1 cellular context compared by ENCODE assay signal in the genomic region with DNA sequence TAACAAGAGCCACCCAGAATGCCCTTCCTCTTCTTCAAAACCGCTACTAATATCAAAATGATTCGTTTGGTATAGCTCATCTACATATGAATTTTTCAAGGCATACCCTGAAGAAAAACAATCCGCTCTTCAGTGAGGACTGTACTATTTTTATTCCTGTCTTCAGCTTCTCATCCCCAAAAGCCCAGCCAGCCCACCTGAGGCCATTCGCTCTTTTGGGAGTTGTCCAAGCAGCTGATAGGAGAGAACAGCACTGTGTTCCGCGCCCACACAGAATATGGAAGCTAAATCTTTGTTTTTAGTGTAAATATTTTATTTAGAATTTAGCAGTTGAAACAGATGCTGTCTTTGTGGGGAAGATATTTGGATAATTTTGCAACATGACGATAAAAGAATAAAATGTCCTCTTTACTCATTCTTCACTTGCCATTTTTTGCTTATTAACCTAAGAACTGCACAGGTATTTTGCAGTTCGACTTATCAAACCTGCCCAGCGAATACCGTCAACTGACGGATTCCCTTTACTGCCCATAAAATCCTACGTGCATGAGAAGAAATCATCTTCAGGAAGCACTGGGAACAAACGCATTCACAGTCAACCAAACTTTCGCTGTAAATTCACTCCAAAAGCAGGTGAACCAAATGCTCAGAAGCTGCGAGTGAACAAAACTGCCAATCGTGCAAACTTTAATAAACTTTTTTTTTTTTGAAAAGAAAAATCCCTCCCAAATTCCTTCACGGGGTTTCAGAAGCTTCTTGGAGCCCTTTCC.
TF ChIP-seq lines count a peak whose summit lies in the region.

No MANE protein-coding gene starts in this region.

TF ChIP-seq in GM23338, 12 proteins besides CTCF, POLR2A, EP300 and RAD21 (continued from another document):
- TF ChIP-seq, protein P1, sequence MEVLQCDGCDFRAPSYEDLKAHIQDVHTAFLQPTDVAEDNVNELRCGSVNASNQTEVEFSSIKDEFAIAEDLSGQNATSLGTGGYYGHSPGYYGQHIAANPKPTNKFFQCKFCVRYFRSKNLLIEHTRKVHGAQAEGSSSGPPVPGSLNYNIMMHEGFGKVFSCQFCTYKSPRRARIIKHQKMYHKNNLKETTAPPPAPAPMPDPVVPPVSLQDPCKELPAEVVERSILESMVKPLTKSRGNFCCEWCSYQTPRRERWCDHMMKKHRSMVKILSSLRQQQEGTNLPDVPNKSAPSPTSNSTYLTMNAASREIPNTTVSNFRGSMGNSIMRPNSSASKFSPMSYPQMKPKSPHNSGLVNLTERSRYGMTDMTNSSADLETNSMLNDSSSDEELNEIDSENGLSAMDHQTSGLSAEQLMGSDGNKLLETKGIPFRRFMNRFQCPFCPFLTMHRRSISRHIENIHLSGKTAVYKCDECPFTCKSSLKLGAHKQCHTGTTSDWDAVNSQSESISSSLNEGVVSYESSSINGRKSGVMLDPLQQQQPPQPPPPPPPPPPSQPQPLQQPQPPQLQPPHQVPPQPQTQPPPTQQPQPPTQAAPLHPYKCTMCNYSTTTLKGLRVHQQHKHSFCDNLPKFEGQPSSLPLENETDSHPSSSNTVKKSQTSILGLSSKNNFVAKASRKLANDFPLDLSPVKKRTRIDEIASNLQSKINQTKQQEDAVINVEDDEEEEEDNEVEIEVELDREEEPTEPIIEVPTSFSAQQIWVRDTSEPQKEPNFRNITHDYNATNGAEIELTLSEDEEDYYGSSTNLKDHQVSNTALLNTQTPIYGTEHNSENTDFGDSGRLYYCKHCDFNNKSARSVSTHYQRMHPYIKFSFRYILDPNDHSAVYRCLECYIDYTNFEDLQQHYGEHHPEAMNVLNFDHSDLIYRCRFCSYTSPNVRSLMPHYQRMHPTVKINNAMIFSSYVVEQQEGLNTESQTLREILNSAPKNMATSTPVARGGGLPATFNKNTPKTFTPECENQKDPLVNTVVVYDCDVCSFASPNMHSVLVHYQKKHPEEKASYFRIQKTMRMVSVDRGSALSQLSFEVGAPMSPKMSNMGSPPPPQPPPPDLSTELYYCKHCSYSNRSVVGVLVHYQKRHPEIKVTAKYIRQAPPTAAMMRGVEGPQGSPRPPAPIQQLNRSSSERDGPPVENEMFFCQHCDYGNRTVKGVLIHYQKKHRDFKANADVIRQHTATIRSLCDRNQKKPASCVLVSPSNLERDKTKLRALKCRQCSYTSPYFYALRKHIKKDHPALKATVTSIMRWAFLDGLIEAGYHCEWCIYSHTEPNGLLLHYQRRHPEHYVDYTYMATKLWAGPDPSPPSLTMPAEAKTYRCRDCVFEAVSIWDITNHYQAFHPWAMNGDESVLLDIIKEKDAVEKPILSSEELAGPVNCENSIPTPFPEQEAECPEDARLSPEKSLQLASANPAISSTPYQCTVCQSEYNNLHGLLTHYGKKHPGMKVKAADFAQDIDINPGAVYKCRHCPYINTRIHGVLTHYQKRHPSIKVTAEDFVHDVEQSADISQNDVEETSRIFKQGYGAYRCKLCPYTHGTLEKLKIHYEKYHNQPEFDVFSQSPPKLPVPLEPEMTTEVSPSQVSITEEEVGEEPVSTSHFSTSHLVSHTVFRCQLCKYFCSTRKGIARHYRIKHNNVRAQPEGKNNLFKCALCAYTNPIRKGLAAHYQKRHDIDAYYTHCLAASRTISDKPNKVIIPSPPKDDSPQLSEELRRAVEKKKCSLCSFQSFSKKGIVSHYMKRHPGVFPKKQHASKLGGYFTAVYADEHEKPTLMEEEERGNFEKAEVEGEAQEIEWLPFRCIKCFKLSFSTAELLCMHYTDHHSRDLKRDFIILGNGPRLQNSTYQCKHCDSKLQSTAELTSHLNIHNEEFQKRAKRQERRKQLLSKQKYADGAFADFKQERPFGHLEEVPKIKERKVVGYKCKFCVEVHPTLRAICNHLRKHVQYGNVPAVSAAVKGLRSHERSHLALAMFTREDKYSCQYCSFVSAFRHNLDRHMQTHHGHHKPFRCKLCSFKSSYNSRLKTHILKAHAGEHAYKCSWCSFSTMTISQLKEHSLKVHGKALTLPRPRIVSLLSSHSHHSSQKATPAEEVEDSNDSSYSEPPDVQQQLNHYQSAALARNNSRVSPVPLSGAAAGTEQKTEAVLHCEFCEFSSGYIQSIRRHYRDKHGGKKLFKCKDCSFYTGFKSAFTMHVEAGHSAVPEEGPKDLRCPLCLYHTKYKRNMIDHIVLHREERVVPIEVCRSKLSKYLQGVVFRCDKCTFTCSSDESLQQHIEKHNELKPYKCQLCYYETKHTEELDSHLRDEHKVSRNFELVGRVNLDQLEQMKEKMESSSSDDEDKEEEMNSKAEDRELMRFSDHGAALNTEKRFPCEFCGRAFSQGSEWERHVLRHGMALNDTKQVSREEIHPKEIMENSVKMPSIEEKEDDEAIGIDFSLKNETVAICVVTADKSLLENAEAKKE (CRISPR knock-in tag; IDR thresholded peaks at IDR 0.05), result no peak
